Comparison of ENCODE assay signal across 11 cellular contexts in genomic region chr1:2270260-2271100, GRCh38. TPM values are rescaled to one million over a fixed set of nuclear protein-coding genes. Genes with fewer than 3 reads are reported as not detected.
DNase-seq lines count a peak whose midpoint lies in the region; ATAC-seq and TF ChIP-seq lines count a peak whose summit lies in the region.
"Had no signal": no experiment of that assay in that cellular context is flagged by ENCODE, and none has a peak within 500 bp of the region (broad histone marks: within the 10 kb centered on the region; RNA-seq: fewer than 3 reads in every experiment).

No MANE protein-coding gene starts in this region.

- H3K9me3 ChIP-seq in CD4-positive, alpha-beta T cell (ENCODE audit: control insufficient read depth, low read length) = no peaks in the 10 kb centered on the region
- H3K9me3 ChIP-seq in right cardiac atrium (ENCODE audit: control insufficient read depth, low read length) (no peaks in the 10 kb centered on the region), psoas muscle (no peaks in the 10 kb centered on the region)

- H3K27ac Mint-ChIP-seq in CD4-positive, alpha-beta T cell = peak overlapping the region; percentile 58

- intact Hi-C loops in CD4-positive, alpha-beta T cell (cut with DNase I, micrococcal nuclease) = no loop called here
- intact Hi-C loops in right cardiac atrium (cut with DNase I) (no loop called here), psoas muscle (cut with DNase I) (no loop called here)

- POLR2A ChIA-PET in CD4-positive, alpha-beta T cell (lab: Charles Lee) = no interaction called here

- DNase-seq in CD4-positive, alpha-beta T cell = no peak
- DNase-seq in astrocyte of the hippocampus (ENCODE audit: low read depth, low spot score) = peak; percentile 44
- DNase-seq in right cardiac atrium = peak; percentile 40 to 72 (median 65)
- DNase-seq in psoas muscle = peak; percentile 23 to 56
- DNase-seq in NCI-H187 treated with DMSO at 0.1 percent for 48 hours (lab: John Stamatoyannopoulos, UW) = no peak
- DNase-seq in SIG-M5 treated with dmso at 0.1 percent for 504 hours (lab: John Stamatoyannopoulos, UW; ENCODE audit: unreplicated experiment) = no peak
- no peak for DNase-seq in amygdala (lab: John Stamatoyannopoulos, UW)
- DNase-seq: NCI-H2081; stimulated activated CD8-positive, alpha-beta memory T cell treated with anti-CD3 and anti-CD28 coated beads, Interleukin-4, amount 100 ng/mL, for 48 hours had no signal

- H3K4me1 Mint-ChIP-seq in CD4-positive, alpha-beta T cell (ENCODE audit: low read depth) = peaks cover 68% of the 10 kb centered on the region

- no peaks in the 10 kb centered on the region for H3K9me3 Mint-ChIP-seq in CD4-positive, alpha-beta T cell

- no peak for ATAC-seq in CD4-positive, alpha-beta T cell (ENCODE audit: poor library complexity)
- ATAC-seq in right cardiac atrium (peak; percentile 1 to 5), psoas muscle (peak in 1 of 4 donors; percentile 10), HG03175 (IDR thresholded peaks at IDR 0.05; ENCODE audit: unreplicated experiment) (no peak)

- H3K27ac ChIP-seq in CD4-positive, alpha-beta T cell (ENCODE audit: low read depth, low read length) = no peak overlapping the region
- H3K27ac ChIP-seq in right cardiac atrium (ENCODE audit: low read length) (peak overlapping the region; percentile 16), psoas muscle (no peak overlapping the region)

- peaks cover 41% of the 10 kb centered on the region for H3K36me3 Mint-ChIP-seq in CD4-positive, alpha-beta T cell (ENCODE audit: low read depth)

- CTCF ChIA-PET in CD4-positive, alpha-beta T cell (lab: Charles Lee) = no interaction called here

- no peaks in the 10 kb centered on the region for H3K27me3 ChIP-seq in CD4-positive, alpha-beta T cell (ENCODE audit: control insufficient read depth, insufficient read depth, low read length)
- no peaks in the 10 kb centered on the region for H3K27me3 ChIP-seq in right cardiac atrium (ENCODE audit: control insufficient read depth, insufficient read depth)
- H3K27me3 ChIP-seq in psoas muscle (ENCODE audit: insufficient read depth in 3 of 3, low read length in 2 of 3) = no peaks in the 10 kb centered on the region

- H3K4me3 Mint-ChIP-seq in CD4-positive, alpha-beta T cell = no peak overlapping the region

- H3K4me3 ChIP-seq in right cardiac atrium (ENCODE audit: low read length) (no peak overlapping the region), psoas muscle (no peak overlapping the region)
- H3K4me3 ChIP-seq: lung had no signal

- TF ChIP-seq CTCF in CD4-positive, alpha-beta T cell (IDR thresholded peaks at IDR 0.05) = no peak
- no peak for TF ChIP-seq CTCF in psoas muscle (IDR thresholded peaks at IDR 0.05)

- no peaks in the 10 kb centered on the region for H3K27me3 Mint-ChIP-seq in CD4-positive, alpha-beta T cell

- WGBS in right cardiac atrium = 41% methylated on average over 27 of the region's 27 CpGs
- 54 to 62% (median 58%) methylated on average over 25 to 27 of the region's 27 CpGs for WGBS in psoas muscle, 3 donors

- H3K36me3 ChIP-seq in psoas muscle (ENCODE audit: insufficient read depth in 1 of 2, low read depth in 1 of 2) = no peaks in the 10 kb centered on the region

- H3K4me1 ChIP-seq in right cardiac atrium (ENCODE audit: control insufficient read depth, insufficient read depth, low read length) (peaks cover 71% of the 10 kb centered on the region), psoas muscle (peaks cover 73% of the 10 kb centered on the region)

RNA-seq across cellular contexts. Expression of gene SKI, which starts 42.4 kb away (rescaled TPM):
- 100 to 1,000 TPM; 286 to 324 TPM for total RNA-seq in CD4-positive, alpha-beta T cell
- total RNA-seq in right cardiac atrium = 10 to 100 TPM; 56.7 to 83.1 (median 68.9) TPM
- polyA plus RNA-seq in right cardiac atrium = 35.6 TPM
- total RNA-seq in psoas muscle = 10 to 100 TPM; 21.4 to 32.1 (median 30.3) TPM
- polyA plus RNA-seq in psoas muscle = 10 to 100 TPM in 2 of 3 donors, 1 to 10 TPM in 1; 7.7 to 20.9 (median 18.3) TPM

Comparison
In these comparisons a context has a peak if more than half of its experiments do, and no peak if none do; other contexts are left out.
1. ATAC-seq: peak in right cardiac atrium (2 of 2); none in CD4-positive, alpha-beta T cell (single experiment) and HG03175 (single experiment).
2. DNase-seq: peak in astrocyte of the hippocampus (single experiment), right cardiac atrium (3 of 3) and psoas muscle (2 of 2); none in CD4-positive, alpha-beta T cell (0 of 10), NCI-H187 treated with DMSO at 0.1 percent for 48 hours (single experiment), SIG-M5 treated with dmso at 0.1 percent for 504 hours (single experiment) and amygdala (0 of 56).